Comparison of ENCODE assay signal across 22 cellular contexts in the genomic region with DNA sequence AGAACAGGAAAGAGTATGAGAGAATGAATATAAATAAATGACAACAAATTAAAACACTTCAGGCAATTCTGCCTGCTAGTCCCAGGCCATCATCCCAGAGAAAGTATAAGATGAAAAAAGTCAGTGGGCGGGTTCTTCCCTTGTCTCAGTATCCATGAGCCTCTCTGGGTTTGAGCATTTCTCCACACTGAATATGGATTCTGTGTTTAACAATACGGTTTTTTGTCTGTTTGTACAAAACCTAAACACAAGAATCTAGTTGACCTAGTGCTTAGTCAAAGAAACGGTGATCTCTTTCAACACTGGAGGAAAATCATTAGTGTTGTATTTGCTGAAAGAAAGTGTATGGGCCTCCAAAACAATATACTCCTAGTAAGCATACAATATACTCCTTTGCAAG.
"Had no signal": no experiment of that assay in that cellular context is flagged by ENCODE, and none has a peak within 500 bp of the region (broad histone marks: within the 10 kb centered on the region; RNA-seq: fewer than 3 reads in every experiment).

No MANE protein-coding gene starts in this region.

- H3K27ac ChIP-seq: RWPE1 had no signal

- DNase-seq: KBM-7; MV-4-11; NCI-H1048; NCI-H1105; NCI-H1417; NCI-H146; NCI-H1694 treated with DMSO at 0.1 percent for 48 hours; NCI-H1930; NCI-H2081; NCI-H2171; NCI-H226; NCI-H446; NCI-H510A; NCI-H524 treated with DMSO at 0.1 percent for 48 hours; NCI-H69; NCI-H774; NK-92 treated with Interleukin-12 subunit alpha and Interleukin-12 subunit beta, amount 100 ng/mL, for 24 hours; PC-3; SHP77 had no signal

- ATAC-seq: Panc1, PC-3, SK-N-SH treated with all-trans-retinoic acid at 6 μM for 48 hours had no signal
